13 cellular contexts compared by ENCODE assay signal in the genomic region with DNA sequence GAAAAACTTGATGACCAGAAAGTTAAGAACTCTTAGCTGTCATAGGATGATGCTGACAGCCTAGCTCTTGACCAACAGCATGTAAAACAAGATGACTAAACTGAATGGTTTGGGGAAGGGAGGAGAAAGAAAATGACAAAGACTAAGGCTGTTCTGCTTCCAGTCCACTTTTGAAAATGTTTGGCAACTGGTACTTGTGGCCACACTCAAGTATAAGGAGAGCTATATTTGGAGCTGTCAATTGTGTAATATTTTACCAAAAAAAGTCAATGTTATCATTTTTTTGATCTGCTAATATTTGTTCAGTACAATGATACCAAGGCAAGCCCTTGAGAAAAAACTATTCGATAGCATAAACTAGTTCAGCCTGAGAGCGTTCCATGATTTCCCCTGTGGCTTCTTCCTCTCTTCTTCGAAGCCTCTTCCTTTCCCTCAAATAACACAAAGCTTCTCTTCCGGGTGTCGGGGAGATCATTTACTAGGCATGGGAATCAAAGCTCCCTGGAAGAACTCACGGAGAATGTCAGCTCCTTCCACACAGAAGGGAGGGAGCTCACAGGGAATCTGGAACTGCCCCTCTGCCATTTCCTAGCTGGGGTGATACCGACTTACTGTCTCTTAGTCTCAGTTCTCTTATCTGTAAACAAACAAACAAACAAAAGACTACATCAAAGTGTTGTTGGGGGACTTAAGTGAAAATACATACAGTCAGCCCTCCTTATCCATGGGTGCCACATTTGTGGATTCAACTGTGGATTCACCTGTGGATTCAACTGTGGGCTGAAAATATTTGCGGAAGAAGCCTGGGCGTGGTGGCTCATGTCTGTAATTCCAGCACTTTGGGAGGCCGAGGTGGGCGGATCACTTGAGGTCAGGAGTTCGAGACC.
DNase-seq lines count a peak whose midpoint lies in the region; ATAC-seq and TF ChIP-seq lines count a peak whose summit lies in the region.
"Had no signal": no experiment of that assay in that cellular context is flagged by ENCODE, and none has a peak within 500 bp of the region (broad histone marks: within the 10 kb centered on the region; RNA-seq: fewer than 3 reads in every experiment).

No MANE protein-coding gene starts in this region.

- H3K36me3 ChIP-seq in left lung (no peaks in the 10 kb centered on the region), upper lobe of right lung (no peaks in the 10 kb centered on the region)
- H3K36me3 ChIP-seq: neural progenitor cell had no signal

- no peaks in the 10 kb centered on the region for H3K27me3 Mint-ChIP-seq in brain
- peaks cover 2% of the 10 kb centered on the region for H3K27me3 Mint-ChIP-seq in T-helper 2 cell treated with Interferon-gamma antibody and Interleukin-4, amounts not matched to agents 5 μg/mL and 100 μg/mL, for 36 hours (ENCODE audit: low read depth)

- H3K9me3 ChIP-seq in left lung (no peaks in the 10 kb centered on the region), upper lobe of right lung (no peaks in the 10 kb centered on the region)

- H3K4me3 ChIP-seq in left lung: no peak overlapping the region
- H3K4me3 ChIP-seq in upper lobe of right lung: no peak overlapping the region
- H3K4me3 ChIP-seq: neural progenitor cell had no signal

- H3K4me1 ChIP-seq in left lung (peaks cover 0 to 3% of the 10 kb centered on the region in 2 donors), upper lobe of right lung (peaks cover 12% of the 10 kb centered on the region)
- H3K4me1 ChIP-seq: neural progenitor cell had no signal

- peak overlapping the region in 3 of 5 experiments; percentile 16 to 57 (median 48) for H3K27ac Mint-ChIP-seq in brain
- no peak overlapping the region for H3K27ac Mint-ChIP-seq in T-helper 2 cell treated with Interferon-gamma antibody and Interleukin-4, amounts not matched to agents 5 μg/mL and 100 μg/mL, for 36 hours
- H3K27ac Mint-ChIP-seq: neural progenitor cell had no signal

- no peak overlapping the region for H3K4me3 Mint-ChIP-seq in brain
- H3K4me3 Mint-ChIP-seq in T-helper 2 cell treated with Interferon-gamma antibody and Interleukin-4, amounts not matched to agents 5 μg/mL and 100 μg/mL, for 36 hours: no peak overlapping the region
- H3K4me3 Mint-ChIP-seq: neural progenitor cell had no signal

- peaks cover 51% of the 10 kb centered on the region for H3K4me1 Mint-ChIP-seq in brain
- no peaks in the 10 kb centered on the region for H3K4me1 Mint-ChIP-seq in T-helper 2 cell treated with Interferon-gamma antibody and Interleukin-4, amounts not matched to agents 5 μg/mL and 100 μg/mL, for 36 hours (ENCODE audit: low read depth)

- intact Hi-C loops in Right ventricle myocardium inferior (cut with DNase I) (no loop called here), left ventricle myocardium superior (cut with micrococcal nuclease) (no loop called here), left lung (cut with DNase I) (no loop called here), upper lobe of right lung (cut with DNase I) (no loop called here)

- no peak for DNase-seq in Right ventricle myocardium inferior (ENCODE audit: missing footprints)
- no peak for DNase-seq in left ventricle myocardium superior
- DNase-seq in left lung: no peak
- DNase-seq in upper lobe of right lung: no peak
- DNase-seq in NCI-H2107 (lab: John Stamatoyannopoulos, UW): no peak
- DNase-seq in T-helper 2 cell treated with Interferon-gamma antibody and Interleukin-4, amounts not matched to agents 5 μg/mL and 100 μg/mL, for 36 hours (ENCODE audit: low spot score): no peak
- DNase-seq: ACHN; GF-D8; stimulated activated naive CD4-positive, alpha-beta T cell treated with Interleukin-2 at 50 U/mL for 16 hours; T-helper 9 cell had no signal

- no peaks in the 10 kb centered on the region for H3K9me3 Mint-ChIP-seq in brain
- no peaks in the 10 kb centered on the region for H3K9me3 Mint-ChIP-seq in T-helper 2 cell treated with Interferon-gamma antibody and Interleukin-4, amounts not matched to agents 5 μg/mL and 100 μg/mL, for 36 hours
- H3K9me3 Mint-ChIP-seq: neural progenitor cell had no signal

- ATAC-seq in Right ventricle myocardium inferior (peak; percentile 23), left ventricle myocardium superior (no peak), left lung (peak; percentile 77), upper lobe of right lung (peak; percentile 63), GM21360 (IDR thresholded peaks at IDR 0.05; ENCODE audit: unreplicated experiment) (no peak)

- H3K27me3 ChIP-seq in left lung (no peaks in the 10 kb centered on the region), upper lobe of right lung (no peaks in the 10 kb centered on the region)
- H3K27me3 ChIP-seq: neural progenitor cell had no signal

- peak overlapping the region in 1 of 2 donors; percentile 4 for H3K27ac ChIP-seq in left lung
- H3K27ac ChIP-seq in upper lobe of right lung: no peak overlapping the region
- H3K27ac ChIP-seq: neural progenitor cell had no signal

- H3K36me3 Mint-ChIP-seq in brain: no peaks in the 10 kb centered on the region
- H3K36me3 Mint-ChIP-seq in T-helper 2 cell treated with Interferon-gamma antibody and Interleukin-4, amounts not matched to agents 5 μg/mL and 100 μg/mL, for 36 hours (ENCODE audit: low read depth): no peaks in the 10 kb centered on the region

- TF ChIP-seq CTCF in brain (conservative IDR thresholded peaks at IDR 0.05) (no peak), left lung (IDR thresholded peaks at IDR 0.05) (no peak), upper lobe of right lung (IDR thresholded peaks at IDR 0.05) (no peak)

Comparison
In these comparisons a context has a peak if more than half of its experiments do, and no peak if none do; other contexts are left out.
1. ATAC-seq: peak in Right ventricle myocardium inferior (single experiment), left lung (single experiment) and upper lobe of right lung (single experiment); none in left ventricle myocardium superior (single experiment) and GM21360 (single experiment).